18 cellular contexts compared by ENCODE assay signal in genomic region chr12:6380141-6381121, GRCh38. TPM values are rescaled to one million over a fixed set of nuclear protein-coding genes. Genes with fewer than 3 reads are reported as not detected.
DNase-seq lines count a peak whose midpoint lies in the region; ATAC-seq and TF ChIP-seq lines count a peak whose summit lies in the region.
"Had no signal": no experiment of that assay in that cellular context is flagged by ENCODE, and none has a peak within 500 bp of the region (broad histone marks: within the 10 kb centered on the region; RNA-seq: fewer than 3 reads in every experiment).

No MANE protein-coding gene starts in this region.

- H3K18ac ChIP-seq in H9 (ENCODE audit: insufficient read length, low read depth, low read length): no peak overlapping the region

- no peaks in the 10 kb centered on the region for H3K9me3 ChIP-seq in H9 (ENCODE audit: control insufficient read depth, low read depth, low read length)
- H3K9me3 ChIP-seq: BLaER1 treated with 17β-estradiol and CSF1 and Interleukin-3, amounts not matched to agents 10 nM and 100 nM; psoas muscle; spleen; thoracic aorta had no signal

- H2BK5ac ChIP-seq in H9 (ENCODE audit: insufficient read length, low read length): no peak overlapping the region

- no peak overlapping the region for H4K8ac ChIP-seq in H9 (replicated peaks; ENCODE audit: insufficient read length, low read depth, low read length)

- TF ChIP-seq CTCF in H9 (conservative IDR thresholded peaks at IDR 0.05): no peak

- H3K56ac ChIP-seq in H9 (ENCODE audit: insufficient read length, low read depth, low read length): no peak overlapping the region

- H3K23ac ChIP-seq in H9 (ENCODE audit: insufficient read length, low read depth, low read length): no peak overlapping the region

- no peak overlapping the region for H2BK120ac ChIP-seq in H9 (ENCODE audit: low read depth, low read length, poor library complexity, severe bottlenecking)

- no peak overlapping the region for H3T11ph ChIP-seq in H9 (ENCODE audit: low read length)

- ATAC-seq in HG03342 (IDR thresholded peaks at IDR 0.05; ENCODE audit: unreplicated experiment): no peak
- ATAC-seq: HCT116; naive thymus-derived CD8-positive, alpha-beta T cell; psoas muscle had no signal

- no peak overlapping the region for H4K91ac ChIP-seq in H9 (ENCODE audit: insufficient read length, low read depth, low read length)

- no peaks in the 10 kb centered on the region for H4K20me1 ChIP-seq in H9 (ENCODE audit: control insufficient read depth, insufficient read depth, insufficient read length)
- H4K20me1 ChIP-seq: BLaER1 treated with 17β-estradiol and CSF1 and Interleukin-3, amounts not matched to agents 10 nM and 100 nM had no signal

- DNase-seq in H9 (peak; percentile 25), astrocyte of the hippocampus (ENCODE audit: low read depth, low spot score) (peak; percentile 78), fibroblast of peridontal ligament (ENCODE audit: extremely low read depth) (peak; percentile 69), stromal cell of bone marrow (ENCODE audit: low read depth) (peak; percentile 45), amniotic stem cell (lab: John Stamatoyannopoulos, UW) (no peak), ACHN (no peak)
- DNase-seq: activated CD4-positive, alpha-beta T cell treated with anti-CD3 and anti-CD28 coated beads, Interleukin-2, amount 50 U/mL, for 48 hours; activated naive CD8-positive, alpha-beta T cell treated with anti-CD3 and anti-CD28 coated beads, Interleukin-2, amount 10 ng/mL, durations not matched to agents 7 days and 5 days; activated T-cell treated with anti-CD3 and anti-CD28 coated beads, Interleukin-2, amount 50 U/mL, for 48 hours; cerebellar nuclear complex; naive thymus-derived CD8-positive, alpha-beta T cell; NCI-H1417 treated with DMSO at 0.1 percent for 48 hours; psoas muscle; spleen had no signal

- no peaks in the 10 kb centered on the region; the same call in 1 of the 2 replicates for H3K27me3 ChIP-seq in H9 (ENCODE audit: insufficient read depth, low read length)

- H3K4ac ChIP-seq in H9 (ENCODE audit: low read depth, low read length): no peak overlapping the region

- no peak overlapping the region; a peak in 1 of 7 replicates for H3K27ac Mint-ChIP-seq in H9
- H3K27ac Mint-ChIP-seq: activated naive CD8-positive, alpha-beta T cell treated with anti-CD3 and anti-CD28 coated beads, Interleukin-2, amount 10 ng/mL, durations not matched to agents 7 days and 5 days had no signal

- no peaks in the 10 kb centered on the region for H3K79me1 ChIP-seq in H9 (ENCODE audit: insufficient read depth, low read depth, low read length, poor library complexity, severe bottlenecking)

- H3K36me3 Mint-ChIP-seq in H9 (ENCODE audit: insufficient read depth in 1 of 3, low read depth in 3 of 3): no peaks in the 10 kb centered on the region; a peak in 1 of 7 replicates
- H3K36me3 Mint-ChIP-seq: activated naive CD8-positive, alpha-beta T cell treated with anti-CD3 and anti-CD28 coated beads, Interleukin-2, amount 10 ng/mL, durations not matched to agents 7 days and 5 days had no signal

- H3K4me1 Mint-ChIP-seq in H9: peaks cover 65 to 78% of the 10 kb centered on the region in 2 experiments

- peaks cover 15% of the 10 kb centered on the region for H3K4me1 ChIP-seq in H9 (ENCODE audit: insufficient read depth, low read length)

- no peak overlapping the region for H3K4me3 Mint-ChIP-seq in H9
- H3K4me3 Mint-ChIP-seq: activated naive CD8-positive, alpha-beta T cell treated with anti-CD3 and anti-CD28 coated beads, Interleukin-2, amount 10 ng/mL, durations not matched to agents 7 days and 5 days; naive thymus-derived CD8-positive, alpha-beta T cell had no signal

- in situ Hi-C loops in ACHN (cut with HindIII; ENCODE audit: low pct_ligation_motif_present, low pct_unique_long_range_greater_than_20kb, low sequenced_read_pairs): no loop called here

- no peak overlapping the region for H3K27ac ChIP-seq in H9 (ENCODE audit: insufficient read length, low read depth, low read length)
- H3K27ac ChIP-seq: psoas muscle had no signal

- H4K5ac ChIP-seq in H9 (ENCODE audit: insufficient read length, low read depth, low read length): no peak overlapping the region

- H2BK20ac ChIP-seq in H9 (ENCODE audit: low read depth, low read length, poor library complexity, severe bottlenecking): no peak overlapping the region

- no peak overlapping the region for H2AK5ac ChIP-seq in H9 (ENCODE audit: insufficient read length, low read length)

- no peak overlapping the region for H3K14ac ChIP-seq in H9 (ENCODE audit: insufficient read depth, low read length)

- no CpG with 5 or more reads among the region's 14 CpGs for WGBS in H9 (ENCODE audit: extremely low coverage, insufficient read length, low lambda C conversion rate)

- no peak overlapping the region for H3K4me2 ChIP-seq in H9 (ENCODE audit: insufficient read depth, insufficient read length, low read length)

- no peaks in the 10 kb centered on the region; a peak in 2 of 5 replicates for H3K9me3 Mint-ChIP-seq in H9
- H3K9me3 Mint-ChIP-seq: activated naive CD8-positive, alpha-beta T cell treated with anti-CD3 and anti-CD28 coated beads, Interleukin-2, amount 10 ng/mL, durations not matched to agents 7 days and 5 days; naive thymus-derived CD8-positive, alpha-beta T cell had no signal

- no peaks in the 10 kb centered on the region for H3K79me2 ChIP-seq in H9 (ENCODE audit: insufficient read depth, low read length)

- H2AFZ ChIP-seq in H9 (ENCODE audit: low read length): no peak overlapping the region

- peaks cover 30% of the 10 kb centered on the region for H3K27me3 Mint-ChIP-seq in H9 (ENCODE audit: low read depth)

- no peak overlapping the region for H2BK15ac ChIP-seq in H9 (ENCODE audit: low read depth, low read length)

- H3K23me2 ChIP-seq in H9 (ENCODE audit: insufficient read length, low read depth, low read length, poor library complexity, severe bottlenecking): peaks cover 12% of the 10 kb centered on the region

- no peak overlapping the region for H2BK12ac ChIP-seq in H9 (ENCODE audit: insufficient read length, low read depth, low read length)

- H3K9ac ChIP-seq in H9 (ENCODE audit: extremely low read depth, insufficient read length, low read length): no peak overlapping the region
- H3K9ac ChIP-seq: BLaER1 treated with 17β-estradiol and CSF1 and Interleukin-3, amounts not matched to agents 10 nM and 100 nM had no signal

RNA-seq across cellular contexts. Expression of gene LTBR, which starts 3.5 kb away (rescaled TPM):
- total RNA-seq in H9 (2021): 3.4 and 4.8 TPM in 2 replicates

RNA-seq across cellular contexts. Expression of gene SCNN1A, which starts 5.1 kb away (rescaled TPM):
- 104 and 111 TPM in 2 replicates for total RNA-seq in H9 (2021)

RNA-seq across cellular contexts. Expression of gene TNFRSF1A, which starts 38.6 kb away (rescaled TPM):
- 55.9 and 59.9 TPM in 2 replicates for total RNA-seq in H9 (2021)

Comparison
In these comparisons a context has a peak if more than half of its experiments do, and no peak if none do; other contexts are left out.
1. DNase-seq: peak in H9 (single experiment), astrocyte of the hippocampus (single experiment), fibroblast of peridontal ligament (single experiment) and stromal cell of bone marrow (single experiment); none in amniotic stem cell (single experiment) and ACHN (single experiment).